7 cellular contexts compared by ENCODE assay signal in genomic region chr1:18927654-18928272, GRCh38. TPM values are rescaled to one million over a fixed set of nuclear protein-coding genes. Genes with fewer than 3 reads are reported as not detected.
DNase-seq lines count a peak whose midpoint lies in the region; TF ChIP-seq lines count a peak whose summit lies in the region.

No MANE protein-coding gene starts in this region.

- H3K4me3 ChIP-seq in HL-60 (replicated peaks; ENCODE audit: insufficient read depth, low read length), result no peak overlapping the region
- H3K4me3 ChIP-seq in tibial nerve, result no peak overlapping the region

- no peak for TF ChIP-seq EP300 in tibial nerve (IDR thresholded peaks at IDR 0.05)

- H3K4me3 Mint-ChIP-seq in activated CD4-positive, alpha-beta T cell treated with anti-CD3 and anti-CD28 coated beads, Interleukin-2, amount 10 ng/mL, durations not matched to agents 24 days and 14 days, result peak overlapping the region; percentile 88

- peak; percentile 41 for TF ChIP-seq POLR2A in GM19193 (IDR thresholded peaks at IDR 0.05; ENCODE audit: extremely low read depth, insufficient read depth, insufficient read length)
- no peak for TF ChIP-seq POLR2A in tibial nerve (IDR thresholded peaks at IDR 0.05)

- peaks cover 4% of the 10 kb centered on the region for H3K9me3 Mint-ChIP-seq in activated CD4-positive, alpha-beta T cell treated with anti-CD3 and anti-CD28 coated beads, Interleukin-2, amount 10 ng/mL, durations not matched to agents 24 days and 14 days

- intact Hi-C loops in activated CD4-positive, alpha-beta T cell treated with anti-CD3 and anti-CD28 coated beads, Interleukin-2, amount 10 ng/mL, durations not matched to agents 24 days and 14 days (cut with micrococcal nuclease), result loop anchor here (5.0 to 10.0 kb wide), 2 partner anchors 145 to 327 kb away; partner anchors contain the start of genes EMC1 and MRTO4

- 57 to 58% methylated on average over 11 to 12 of the region's 12 CpGs for WGBS in tibial nerve, 2 donors

- H3K27me3 Mint-ChIP-seq in activated CD4-positive, alpha-beta T cell treated with anti-CD3 and anti-CD28 coated beads, Interleukin-2, amount 10 ng/mL, durations not matched to agents 24 days and 14 days, result no peaks in the 10 kb centered on the region

- H3K9me3 ChIP-seq in tibial nerve, result no peaks in the 10 kb centered on the region

- peak overlapping the region; percentile 99 for H3K27ac Mint-ChIP-seq in activated CD4-positive, alpha-beta T cell treated with anti-CD3 and anti-CD28 coated beads, Interleukin-2, amount 10 ng/mL, durations not matched to agents 24 days and 14 days

- no peaks in the 10 kb centered on the region for H3K27me3 ChIP-seq in HL-60 (ENCODE audit: insufficient read depth, poor library complexity, severe bottlenecking)
- no peaks in the 10 kb centered on the region for H3K27me3 ChIP-seq in tibial nerve

- H3K4me1 ChIP-seq in tibial nerve, result peaks cover 0 to 49% (median 37%) of the 10 kb centered on the region in 4 donors

- H3K27ac ChIP-seq in HL-60 (replicated peaks), result peak overlapping the region; percentile 63
- H3K27ac ChIP-seq in tibial nerve, result peak overlapping the region in 3 of 4 donors; percentile 73 to 81 (median 74)

- H3K36me3 ChIP-seq in tibial nerve, result no peaks in the 10 kb centered on the region

- H3K36me3 Mint-ChIP-seq in activated CD4-positive, alpha-beta T cell treated with anti-CD3 and anti-CD28 coated beads, Interleukin-2, amount 10 ng/mL, durations not matched to agents 24 days and 14 days (ENCODE audit: low read depth), result peaks cover 8% of the 10 kb centered on the region

- peak in 1 of 2 experiments; percentile 83 for DNase-seq in HL-60 (ENCODE audit: low read depth in 1 of 2, low spot score in 1 of 2)
- peak; percentile 85 for DNase-seq in activated CD4-positive, alpha-beta T cell treated with anti-CD3 and anti-CD28 coated beads, Interleukin-2, amount 10 ng/mL, durations not matched to agents 24 days and 14 days
- peak; percentile 68 for DNase-seq in germinal center (ENCODE audit: low spot score)
- no peak for DNase-seq in tibial nerve (ENCODE audit: low spot score in 2 of 2)
- no peak for DNase-seq in DMS114 treated with DMSO at 0.1 percent for 48 hours (lab: John Stamatoyannopoulos, UW; ENCODE audit: unreplicated experiment)
- no peak for DNase-seq in 8988T

- peaks cover 71% of the 10 kb centered on the region for H3K4me1 Mint-ChIP-seq in activated CD4-positive, alpha-beta T cell treated with anti-CD3 and anti-CD28 coated beads, Interleukin-2, amount 10 ng/mL, durations not matched to agents 24 days and 14 days

- TF ChIP-seq CTCF in HL-60 (IDR thresholded peaks at IDR 0.05; ENCODE audit: insufficient read depth, low read length) (no peak), tibial nerve (IDR thresholded peaks at IDR 0.05) (no peak)

RNA-seq across cellular contexts. Expression of gene ALDH4A1, which starts 25.4 kb away (rescaled TPM):
- 2.8 and 5.2 TPM in 2 replicates for total RNA-seq in activated CD4-positive, alpha-beta T cell treated with anti-CD3 and anti-CD28 coated beads, Interleukin-2, amount 10 ng/mL, durations not matched to agents 24 days and 14 days
- 10 to 100 TPM; 31.2 to 42.0 (median 35.3) TPM for total RNA-seq in tibial nerve

RNA-seq across cellular contexts. Expression of gene IFFO2, which starts 28.7 kb away (rescaled TPM):
- total RNA-seq in activated CD4-positive, alpha-beta T cell treated with anti-CD3 and anti-CD28 coated beads, Interleukin-2, amount 10 ng/mL, durations not matched to agents 24 days and 14 days, result 32.3 and 36.8 TPM in 2 replicates
- total RNA-seq in tibial nerve, result 10 to 100 TPM in 2 of 4 donors, 1 to 10 TPM in 2; 3.6 to 19.2 (median 9.2) TPM

Comparison
In these comparisons a context has a peak if more than half of its experiments do, and no peak if none do; other contexts are left out.
1. DNase-seq: peak in activated CD4-positive, alpha-beta T cell treated with anti-CD3 and anti-CD28 coated beads, Interleukin-2, amount 10 ng/mL, durations not matched to agents 24 days and 14 days (single experiment) and germinal center (single experiment); none in tibial nerve (0 of 2), DMS114 treated with DMSO at 0.1 percent for 48 hours (single experiment) and 8988T (single experiment).